Comparison of ENCODE assay signal across 17 cellular contexts in the genomic region with DNA sequence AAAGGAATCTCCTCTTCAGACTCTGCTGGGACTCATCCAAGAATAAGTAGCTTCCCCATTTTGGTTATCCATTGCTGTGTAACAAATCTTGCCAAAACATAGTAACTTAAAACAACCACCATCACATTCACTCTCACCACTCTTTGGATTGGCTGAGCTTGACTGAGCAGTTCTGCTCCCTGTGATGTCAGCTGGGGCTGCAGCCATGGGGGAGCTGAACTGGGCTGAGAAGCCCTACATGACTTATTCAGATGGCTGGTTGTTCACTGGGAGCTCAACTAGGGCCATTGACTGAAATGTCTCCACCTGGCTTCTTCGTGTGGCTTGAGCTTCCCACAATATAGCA. TPM values are rescaled to one million over a fixed set of nuclear protein-coding genes. Genes with fewer than 3 reads are reported as not detected.
DNase-seq lines count a peak whose midpoint lies in the region; ATAC-seq and TF ChIP-seq lines count a peak whose summit lies in the region.
"Had no signal": no experiment of that assay in that cellular context is flagged by ENCODE, and none has a peak within 500 bp of the region (broad histone marks: within the 10 kb centered on the region; RNA-seq: fewer than 3 reads in every experiment).

No MANE protein-coding gene starts in this region.

- DNase-seq in HK-2 (ENCODE audit: unreplicated experiment) (peak; percentile 17), adipocyte (ENCODE audit: low read depth) (no peak), smooth muscle cell (lab: John Stamatoyannopoulos, UW; ENCODE audit: unreplicated experiment) (no peak)
- DNase-seq in stimulated activated naive CD4-positive, alpha-beta T cell (lab: John Stamatoyannopoulos, UW), result no peak
- no peak for DNase-seq in CD8-positive, alpha-beta T cell
- DNase-seq: activated CD8-positive, alpha-beta memory T cell treated with anti-CD3 and anti-CD28 coated beads, Interleukin-2, amount 10 ng/mL, durations not matched to agents 7 days and 5 days; activated effector memory CD4-positive, alpha-beta T cell treated with anti-CD3 and anti-CD28 coated beads, Interleukin-2, amount 50 U/mL, for 16 hours; C1 segment of cervical spinal cord; effector memory CD4-positive, alpha-beta T cell; NCI-H1417; OCI-M1; stimulated activated naive CD8-positive, alpha-beta T cell treated with anti-CD3 and anti-CD28 coated beads, Interleukin-15, Interleukin-2, amounts not matched to agents 100 U/mL and 50 U/mL, for 24 hours had no signal

- no peaks in the 10 kb centered on the region for H3K27me3 Mint-ChIP-seq in CD8-positive, alpha-beta T cell (ENCODE audit: low read depth)
- H3K27me3 Mint-ChIP-seq: activated CD8-positive, alpha-beta memory T cell treated with anti-CD3 and anti-CD28 coated beads, Interleukin-2, amount 10 ng/mL, durations not matched to agents 7 days and 5 days had no signal

- H3K9ac ChIP-seq in adipocyte (ENCODE audit: low read length), result peak overlapping the region; percentile 70
- H3K9ac ChIP-seq in liver (ENCODE audit: low read depth in 1 of 2, low read length in 2 of 2), result no peak overlapping the region
- H3K9ac ChIP-seq in smooth muscle cell (ENCODE audit: low read depth), result no peak overlapping the region
- H3K9ac ChIP-seq: KMS-11 had no signal

- no peak overlapping the region for H3K27ac Mint-ChIP-seq in CD8-positive, alpha-beta T cell
- H3K27ac Mint-ChIP-seq: activated CD8-positive, alpha-beta memory T cell treated with anti-CD3 and anti-CD28 coated beads, Interleukin-2, amount 10 ng/mL, durations not matched to agents 7 days and 5 days had no signal

- H3K4me1 Mint-ChIP-seq in CD8-positive, alpha-beta T cell (ENCODE audit: low read depth), result no peaks in the 10 kb centered on the region

- POLR2A ChIA-PET in CD8-positive, alpha-beta T cell (lab: Charles Lee), result no interaction called here

- H3K4me3 Mint-ChIP-seq in CD8-positive, alpha-beta T cell, result no peak overlapping the region
- H3K4me3 Mint-ChIP-seq: activated CD8-positive, alpha-beta memory T cell treated with anti-CD3 and anti-CD28 coated beads, Interleukin-2, amount 10 ng/mL, durations not matched to agents 7 days and 5 days had no signal

- intact Hi-C loops in CD8-positive, alpha-beta T cell (cut with DNase I, micrococcal nuclease), result loop anchor here in 1 of 2 experiments (10.0 kb wide), 1 partner anchor 1242 kb away; no protein-coding TSS in a partner anchor

- CTCF ChIA-PET in CD8-positive, alpha-beta T cell (lab: Charles Lee), result interaction anchor here (2.2 kb wide), 1 partner anchor 49 kb away, joined by 7 read pairs; no protein-coding TSS in a partner anchor

- no peak for TF ChIP-seq RAD21 in liver (IDR thresholded peaks at IDR 0.05)

- H3K27me3 ChIP-seq in adipocyte (replicated peaks; ENCODE audit: control insufficient read depth, insufficient read depth, low read length) (no peaks in the 10 kb centered on the region), liver (ENCODE audit: control insufficient read depth in 4 of 4, insufficient read depth in 4 of 4, low read length in 3 of 4) (no peaks in the 10 kb centered on the region), smooth muscle cell (ENCODE audit: low read depth) (no peaks in the 10 kb centered on the region)
- no peaks in the 10 kb centered on the region for H3K27me3 ChIP-seq in CD8-positive, alpha-beta T cell (ENCODE audit: insufficient read depth, low read length)

- H3F3A ChIP-seq in smooth muscle cell (ENCODE audit: low read depth), result no peaks in the 10 kb centered on the region

- no peaks in the 10 kb centered on the region for H3K79me2 ChIP-seq in smooth muscle cell (ENCODE audit: low read depth)

- H3K9me3 Mint-ChIP-seq in CD8-positive, alpha-beta T cell, result peaks cover 6% of the 10 kb centered on the region

- H3K4me2 ChIP-seq in smooth muscle cell, result peak overlapping the region; percentile 20
- H3K4me2 ChIP-seq: KMS-11 had no signal

- H3K36me3 Mint-ChIP-seq in CD8-positive, alpha-beta T cell, result no peaks in the 10 kb centered on the region
- H3K36me3 Mint-ChIP-seq: activated CD8-positive, alpha-beta memory T cell treated with anti-CD3 and anti-CD28 coated beads, Interleukin-2, amount 10 ng/mL, durations not matched to agents 7 days and 5 days had no signal

- peak overlapping the region; percentile 28 for H3K4me3 ChIP-seq in adipocyte (ENCODE audit: low read length)
- no peak overlapping the region for H3K4me3 ChIP-seq in liver (ENCODE audit: low read depth in 1 of 3, low read length in 3 of 3)
- H3K4me3 ChIP-seq in smooth muscle cell, result no peak overlapping the region
- H3K4me3 ChIP-seq in CD8-positive, alpha-beta T cell (ENCODE audit: low read depth, low read length), result no peak overlapping the region

- no peaks in the 10 kb centered on the region for H4K20me1 ChIP-seq in smooth muscle cell (ENCODE audit: low read depth)

- no peak for TF ChIP-seq CTCF in liver (IDR thresholded peaks at IDR 0.05; ENCODE audit: low read depth, low read length, missing input control)
- no peak for TF ChIP-seq CTCF in smooth muscle cell (IDR thresholded peaks at IDR 0.05; ENCODE audit: borderline replicate concordance, insufficient read depth, poor library complexity, severe bottlenecking)
- no peak for TF ChIP-seq CTCF in CD8-positive, alpha-beta T cell (IDR thresholded peaks at IDR 0.05)

- H3K27ac ChIP-seq in liver (ENCODE audit: low read depth in 1 of 2, low read length in 2 of 2), result peak overlapping the region; percentile 79 to 96
- H3K27ac ChIP-seq in smooth muscle cell (ENCODE audit: low read depth), result no peak overlapping the region
- no peak overlapping the region for H3K27ac ChIP-seq in CD8-positive, alpha-beta T cell (ENCODE audit: low read depth, low read length)
- H3K27ac ChIP-seq: KMS-11 had no signal

- no peak for ATAC-seq in GM18517 (IDR thresholded peaks at IDR 0.05; ENCODE audit: unreplicated experiment)
- ATAC-seq in HG02938 (IDR thresholded peaks at IDR 0.05; ENCODE audit: unreplicated experiment), result no peak
- ATAC-seq in CD8-positive, alpha-beta T cell, result no peak
- ATAC-seq: activated CD4-positive, CD25-positive, alpha-beta regulatory T cell treated with anti-CD3 and anti-CD28 coated beads, Interleukin-2, amount 50 U/mL, for 24 hours; activated CD8-positive, alpha-beta memory T cell treated with anti-CD3 and anti-CD28 coated beads, Interleukin-2, amount 10 ng/mL, durations not matched to agents 7 days and 5 days; stimulated activated naive CD8-positive, alpha-beta T cell treated with anti-CD3 and anti-CD28 coated beads, Interleukin-15, Interleukin-2, amounts not matched to agents 100 U/mL and 50 U/mL, for 24 hours had no signal

- no peaks in the 10 kb centered on the region for H3K36me3 ChIP-seq in adipocyte (ENCODE audit: control insufficient read depth, insufficient read depth, low read length, severe bottlenecking)
- H3K36me3 ChIP-seq in liver (ENCODE audit: control insufficient read depth in 4 of 4, insufficient read depth in 3 of 4, low read depth in 1 of 4, low read length in 3 of 4), result no peaks in the 10 kb centered on the region
- H3K36me3 ChIP-seq in smooth muscle cell (ENCODE audit: low read depth), result no peaks in the 10 kb centered on the region
- no peaks in the 10 kb centered on the region for H3K36me3 ChIP-seq in CD8-positive, alpha-beta T cell (ENCODE audit: insufficient read depth, low read length)

- H3K4me1 ChIP-seq in adipocyte (ENCODE audit: control insufficient read depth, insufficient read depth, low read length) (peaks cover 37% of the 10 kb centered on the region), liver (ENCODE audit: control insufficient read depth in 4 of 4, insufficient read depth in 4 of 4, low read length in 3 of 4) (peaks cover 10 to 21% (median 15%) of the 10 kb centered on the region in 4 donors), smooth muscle cell (ENCODE audit: low read depth) (no peaks in the 10 kb centered on the region)
- no peaks in the 10 kb centered on the region for H3K4me1 ChIP-seq in CD8-positive, alpha-beta T cell (ENCODE audit: insufficient read depth, low read length)

- WGBS in liver, result 94% methylated on average over 1 of the region's 1 CpG
- 95% methylated on average over 1 of the region's 1 CpG for WGBS in smooth muscle cell (ENCODE audit: low lambda C conversion rate)

- H2AFZ ChIP-seq in smooth muscle cell (ENCODE audit: low read depth), result peak overlapping the region; percentile 52

- H3K9me3 ChIP-seq in adipocyte (ENCODE audit: control insufficient read depth, low read length) (no peaks in the 10 kb centered on the region), liver (ENCODE audit: control insufficient read depth in 4 of 4, low read length in 3 of 4) (no peaks in the 10 kb centered on the region), smooth muscle cell (replicated peaks; ENCODE audit: low read depth) (no peaks in the 10 kb centered on the region)
- H3K9me3 ChIP-seq in CD8-positive, alpha-beta T cell (ENCODE audit: low read length), result no peaks in the 10 kb centered on the region

TF ChIP-seq in liver, 16 proteins besides CTCF, POLR2A, EP300 and RAD21 (continues in another document):
- no peak for TF ChIP-seq RXRA (IDR thresholded peaks at IDR 0.05)
- TF ChIP-seq, protein P1, sequence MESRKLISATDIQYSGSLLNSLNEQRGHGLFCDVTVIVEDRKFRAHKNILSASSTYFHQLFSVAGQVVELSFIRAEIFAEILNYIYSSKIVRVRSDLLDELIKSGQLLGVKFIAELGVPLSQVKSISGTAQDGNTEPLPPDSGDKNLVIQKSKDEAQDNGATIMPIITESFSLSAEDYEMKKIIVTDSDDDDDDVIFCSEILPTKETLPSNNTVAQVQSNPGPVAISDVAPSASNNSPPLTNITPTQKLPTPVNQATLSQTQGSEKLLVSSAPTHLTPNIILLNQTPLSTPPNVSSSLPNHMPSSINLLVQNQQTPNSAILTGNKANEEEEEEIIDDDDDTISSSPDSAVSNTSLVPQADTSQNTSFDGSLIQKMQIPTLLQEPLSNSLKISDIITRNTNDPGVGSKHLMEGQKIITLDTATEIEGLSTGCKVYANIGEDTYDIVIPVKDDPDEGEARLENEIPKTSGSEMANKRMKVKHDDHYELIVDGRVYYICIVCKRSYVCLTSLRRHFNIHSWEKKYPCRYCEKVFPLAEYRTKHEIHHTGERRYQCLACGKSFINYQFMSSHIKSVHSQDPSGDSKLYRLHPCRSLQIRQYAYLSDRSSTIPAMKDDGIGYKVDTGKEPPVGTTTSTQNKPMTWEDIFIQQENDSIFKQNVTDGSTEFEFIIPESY (IDR thresholded peaks at IDR 0.05), result no peak
- no peak for TF ChIP-seq HNF4G (IDR thresholded peaks at IDR 0.05)
- no peak for TF ChIP-seq GABPA (IDR thresholded peaks at IDR 0.05 in 1 of 2, conservative IDR thresholded peaks at IDR 0.05 in 1 of 2)
- TF ChIP-seq EGR1 (IDR thresholded peaks at IDR 0.05; ENCODE audit: low read depth in 2 of 2), result no peak
- TF ChIP-seq NR2F2 (IDR thresholded peaks at IDR 0.05), result no peak
- no peak for TF ChIP-seq HNF4A (conservative IDR thresholded peaks at IDR 0.05)
- no peak for TF ChIP-seq SP1 (IDR thresholded peaks at IDR 0.05)
- TF ChIP-seq YY1 (IDR thresholded peaks at IDR 0.05), result no peak

RNA-seq across cellular contexts. Expression of gene CDV3, which starts 36.9 kb away (rescaled TPM):
- 10 to 100 TPM; 64.0 to 82.6 TPM for total RNA-seq in liver
- 10 to 100 TPM; 37.5 to 42.1 TPM for polyA plus RNA-seq in liver
- 135 and 139 TPM in 2 replicates for total RNA-seq in smooth muscle cell
- 70.2 and 84.0 TPM in 2 replicates for polyA plus RNA-seq in smooth muscle cell
- 100 to 1,000 TPM; 296 to 307 TPM for total RNA-seq in CD8-positive, alpha-beta T cell

Comparison
In these comparisons a context has a peak if more than half of its experiments do, and no peak if none do; other contexts are left out.
1. H3K27ac ChIP-seq: peak in liver (2 of 2); none in smooth muscle cell (single experiment) and CD8-positive, alpha-beta T cell (single experiment).